8 cellular contexts compared by ENCODE assay signal in the genomic region with DNA sequence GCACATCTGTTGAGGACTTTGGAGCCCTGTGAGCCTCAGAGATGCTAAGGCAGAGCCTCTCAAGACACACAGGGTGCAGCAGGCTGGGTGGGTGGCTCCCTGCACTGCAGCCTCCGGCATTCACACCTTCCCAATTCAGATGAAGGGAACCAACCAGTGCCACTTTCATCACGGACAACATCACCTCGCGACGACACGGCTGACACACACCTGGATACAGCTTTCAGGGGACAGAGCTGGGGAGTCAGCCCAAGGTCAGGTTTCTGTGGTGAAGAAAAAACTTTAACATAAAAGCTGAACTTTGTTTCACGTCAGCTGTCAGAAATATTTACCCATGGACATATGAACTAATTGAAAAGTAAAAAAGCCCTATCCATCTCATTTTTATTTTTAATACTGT.
"Had no signal": no experiment of that assay in that cellular context is flagged by ENCODE, and none has a peak within 500 bp of the region (broad histone marks: within the 10 kb centered on the region; RNA-seq: fewer than 3 reads in every experiment).

No MANE protein-coding gene starts in this region.

- H3K4me3 ChIP-seq: GM23248, K562 had no signal

- FAIRE-seq: HTR-8/SVneo, K562 had no signal

- DNase-seq: GM23248, GOT3, H9, HCEC 1CT, IMR-90, KG1 had no signal

- H3K9ac ChIP-seq: GM23248 had no signal

- H2AFZ ChIP-seq: GM23248 had no signal

- H3K27ac ChIP-seq: GM23248 had no signal
